ENCODE assay signal across 1 cellular context in the genomic region with DNA sequence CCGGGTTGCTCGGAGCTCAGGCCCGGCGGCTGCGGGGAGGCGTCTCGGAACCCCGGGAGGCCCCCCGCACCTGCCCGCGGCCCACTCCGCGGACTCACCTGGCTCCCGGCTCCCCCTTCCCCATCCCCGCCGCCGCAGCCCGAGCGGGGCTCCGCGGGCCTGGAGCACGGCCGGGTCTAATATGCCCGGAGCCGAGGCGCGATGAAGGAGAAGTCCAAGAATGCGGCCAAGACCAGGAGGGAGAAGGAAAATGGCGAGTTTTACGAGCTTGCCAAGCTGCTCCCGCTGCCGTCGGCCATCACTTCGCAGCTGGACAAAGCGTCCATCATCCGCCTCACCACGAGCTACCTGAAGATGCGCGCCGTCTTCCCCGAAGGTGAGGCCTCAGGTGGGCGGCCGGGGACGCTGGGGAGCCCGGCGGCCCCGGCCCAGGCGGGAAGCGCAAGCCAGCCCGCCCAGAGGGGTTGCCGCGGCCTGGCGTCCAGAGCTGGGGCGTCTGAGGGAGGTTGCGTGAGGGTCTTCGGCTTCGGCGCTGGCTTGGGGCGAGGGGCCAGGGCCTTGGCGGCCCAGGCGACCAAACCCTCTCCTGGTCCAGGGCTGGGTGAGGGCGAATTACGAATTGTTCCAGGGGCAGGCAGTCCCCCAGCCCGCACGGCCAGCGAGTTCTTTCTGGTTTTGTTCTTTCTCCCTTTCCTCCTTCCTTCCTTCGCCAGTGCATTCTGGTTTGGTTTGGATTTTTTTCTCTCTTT.
A peak's percentile ranks its signal among the peaks of the same experiment; 100 is the strongest.
TF ChIP-seq lines count a peak whose summit lies in the region.

No MANE protein-coding gene starts in this region.

TF ChIP-seq in H1, 55 proteins besides CTCF, POLR2A, EP300 and RAD21 (continued from another document):
- TF ChIP-seq, protein P1, sequence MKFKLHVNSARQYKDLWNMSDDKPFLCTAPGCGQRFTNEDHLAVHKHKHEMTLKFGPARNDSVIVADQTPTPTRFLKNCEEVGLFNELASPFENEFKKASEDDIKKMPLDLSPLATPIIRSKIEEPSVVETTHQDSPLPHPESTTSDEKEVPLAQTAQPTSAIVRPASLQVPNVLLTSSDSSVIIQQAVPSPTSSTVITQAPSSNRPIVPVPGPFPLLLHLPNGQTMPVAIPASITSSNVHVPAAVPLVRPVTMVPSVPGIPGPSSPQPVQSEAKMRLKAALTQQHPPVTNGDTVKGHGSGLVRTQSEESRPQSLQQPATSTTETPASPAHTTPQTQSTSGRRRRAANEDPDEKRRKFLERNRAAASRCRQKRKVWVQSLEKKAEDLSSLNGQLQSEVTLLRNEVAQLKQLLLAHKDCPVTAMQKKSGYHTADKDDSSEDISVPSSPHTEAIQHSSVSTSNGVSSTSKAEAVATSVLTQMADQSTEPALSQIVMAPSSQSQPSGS (IDR thresholded peaks at IDR 0.05; ENCODE audit: low read length) = no peak
- TF ChIP-seq JUND (IDR thresholded peaks at IDR 0.05; ENCODE audit: low read length) (no peak), POU5F1 (IDR thresholded peaks at IDR 0.05; ENCODE audit: low read depth, low read length) (no peak), CBX5 (IDR thresholded peaks at IDR 0.05; ENCODE audit: low read depth, low read length) (no peak), RFX5 (IDR thresholded peaks at IDR 0.05; ENCODE audit: borderline replicate concordance, low read depth, low read length) (no peak), TBP (IDR thresholded peaks at IDR 0.05; ENCODE audit: low read depth, low read length) (no peak), BRCA1 (IDR thresholded peaks at IDR 0.05; ENCODE audit: low read depth, low read length) (no peak), SIN3A (conservative IDR thresholded peaks at IDR 0.05 in 1 of 2, IDR thresholded peaks at IDR 0.05 in 1 of 2; ENCODE audit: low read depth in 1 of 2, low read length in 2 of 2) (no peak), GABPA (IDR thresholded peaks at IDR 0.05; ENCODE audit: borderline replicate concordance, insufficient read depth, low read length) (no peak), KDM4A (IDR thresholded peaks at IDR 0.05; ENCODE audit: low read depth, low read length, severe bottlenecking) (peak; percentile 13), EZH2 (IDR thresholded peaks at IDR 0.05; ENCODE audit: low read depth, low read length, severe bottlenecking) (peak; percentile 82), CTBP2 (IDR thresholded peaks at IDR 0.05; ENCODE audit: borderline replicate concordance, insufficient read depth, insufficient read length, low read length) (no peak), EGR1 (IDR thresholded peaks at IDR 0.05; ENCODE audit: borderline replicate concordance, low read depth, low read length) (no peak)
